16 cellular contexts compared by ENCODE assay signal in genomic region chr12:93192878-93193277, GRCh38.
"Had no signal": no experiment of that assay in that cellular context is flagged by ENCODE, and none has a peak within 500 bp of the region (broad histone marks: within the 10 kb centered on the region; RNA-seq: fewer than 3 reads in every experiment).

No MANE protein-coding gene starts in this region.

- FAIRE-seq: frontal cortex, TTC549 had no signal

- H3K79me2 ChIP-seq: parathyroid adenoma had no signal

- H3K27ac ChIP-seq: body of pancreas, epithelial cell of prostate, left lung, parathyroid adenoma, spleen had no signal

- H3K4me3 ChIP-seq: body of pancreas, left lung, sigmoid colon, spleen, upper lobe of left lung had no signal

- H3K9me3 ChIP-seq: body of pancreas, thoracic aorta had no signal

- H3K36me3 ChIP-seq: left lung, sigmoid colon, spleen, thoracic aorta, upper lobe of left lung had no signal

- ATAC-seq: activated CD4-positive, CD25-positive, alpha-beta regulatory T cell treated with anti-CD3 and anti-CD28 coated beads, Interleukin-2, amount 50 U/mL, for 24 hours; activated T-cell treated with anti-CD3 and anti-CD28 coated beads, Interleukin-2, amount 50 U/mL, for 4 hours; body of pancreas; left lung; stimulated activated naive B cell treated with anti-CD40 and anti-IgM and Interleukin-4, amounts not matched to agents 10 μg/mL and 1 μg/mL and 100 μg/mL, for 72 hours had no signal

- DNase-seq: activated CD4-positive, alpha-beta T cell treated with anti-CD3 and anti-CD28 coated beads, Interleukin-2, amount 50 U/mL, for 1 hour; activated CD8-positive, alpha-beta memory T cell treated with anti-CD3 and anti-CD28 coated beads, Interleukin-2, amount 50 U/mL, for 4 hours; activated naive CD4-positive, alpha-beta T cell treated with anti-CD3 and anti-CD28 coated beads for 36 hours; activated T-cell treated with anti-CD3 and anti-CD28 coated beads, Interleukin-2, amount 50 U/mL, for 4 hours; body of pancreas; left lung; sigmoid colon; spleen; stimulated activated naive B cell treated with anti-CD40 and anti-IgM and Interleukin-4, amounts not matched to agents 10 μg/mL and 1 μg/mL and 100 μg/mL, for 72 hours; upper lobe of left lung had no signal

- H2AFZ ChIP-seq: parathyroid adenoma had no signal

- H3K27me3 ChIP-seq: body of pancreas, left lung, sigmoid colon, spleen, upper lobe of left lung had no signal

- H3K9ac ChIP-seq: parathyroid adenoma had no signal

- H3K4me1 ChIP-seq: body of pancreas, left lung, parathyroid adenoma, upper lobe of left lung had no signal
